16 cellular contexts compared by ENCODE assay signal in the genomic region with DNA sequence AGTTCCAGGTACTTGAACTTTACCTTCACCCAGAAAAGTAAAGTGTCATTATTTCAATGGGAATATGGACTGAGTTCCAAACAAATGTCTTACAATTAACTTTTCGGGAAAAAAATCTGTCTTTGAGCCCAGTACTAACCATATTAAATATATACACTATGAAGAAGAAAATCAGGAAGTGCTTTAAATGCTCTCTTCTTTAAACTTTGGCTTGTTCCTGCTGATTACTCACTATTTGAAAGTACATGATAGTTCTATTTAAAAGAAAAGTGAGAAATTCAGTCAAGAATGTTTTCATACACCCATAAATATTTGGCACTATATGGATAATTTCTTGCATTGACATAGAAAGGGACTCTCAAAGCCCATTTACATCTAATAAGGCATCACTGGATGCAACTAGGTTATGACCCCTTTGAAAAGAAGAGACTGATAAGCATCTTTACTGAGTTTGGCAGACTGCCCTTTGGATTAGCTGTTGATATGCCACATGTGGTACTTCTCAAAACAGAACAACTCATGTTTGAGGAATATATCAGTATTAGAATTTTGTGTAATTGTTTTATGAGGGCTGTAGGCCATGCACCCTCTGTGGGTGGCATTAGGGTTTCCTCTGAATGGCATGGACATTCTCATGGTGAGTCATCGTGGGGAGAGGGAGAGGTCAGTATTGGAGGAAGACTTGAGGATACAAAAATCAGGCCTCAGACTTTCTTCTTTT. TPM values are rescaled to one million over a fixed set of nuclear protein-coding genes. Genes with fewer than 3 reads are reported as not detected.
DNase-seq lines count a peak whose midpoint lies in the region; ATAC-seq and TF ChIP-seq lines count a peak whose summit lies in the region.
"Had no signal": no experiment of that assay in that cellular context is flagged by ENCODE, and none has a peak within 500 bp of the region (broad histone marks: within the 10 kb centered on the region; RNA-seq: fewer than 3 reads in every experiment).

No MANE protein-coding gene starts in this region.

- H3K9me3 Mint-ChIP-seq in activated T-helper 1 cell treated with anti-CD3 and anti-CD28 coated beads, Interleukin-12 subunit alpha, Interleukin-12 subunit beta, Interleukin-2, Interleukin-4 antibody, amounts not matched to agents 30 ng/mL and 10 ng/mL and 1 ng/mL, durations not matched to agents 14 hours and 24 hours and 36 hours: no peaks in the 10 kb centered on the region
- H3K9me3 Mint-ChIP-seq: activated B cell treated with CpG ODN at 0.5 μM for 24 hours; dendritic cell treated with granulocyte-macrophage colony-stimulating factor and Interleukin-4, amounts not matched to agents 40 ng/mL and 50 ng/mL, for 4 days had no signal

- intact Hi-C loops in mammary epithelial cell (cut with micrococcal nuclease): loop anchor here (5.0 kb wide), 1 partner anchor 41 kb away; no protein-coding TSS in a partner anchor
- intact Hi-C loops in activated T-helper 1 cell treated with anti-CD3 and anti-CD28 coated beads, Interleukin-12 subunit alpha, Interleukin-12 subunit beta, Interleukin-2, Interleukin-4 antibody, amounts not matched to agents 30 ng/mL and 10 ng/mL and 1 ng/mL, durations not matched to agents 14 hours and 24 hours and 36 hours (cut with micrococcal nuclease): no loop called here

- H3K4me3 ChIP-seq in mammary epithelial cell (replicated peaks in 1 of 3; ENCODE audit: insufficient read depth in 1 of 3, low read depth in 2 of 3, low read length in 3 of 3): no peak overlapping the region
- no peak overlapping the region for H3K4me3 ChIP-seq in skeletal muscle satellite cell (ENCODE audit: low read length)
- H3K4me3 ChIP-seq: mucosa of descending colon had no signal

- H3K79me2 ChIP-seq in mammary epithelial cell (ENCODE audit: insufficient read depth, low read length): no peaks in the 10 kb centered on the region
- H3K79me2 ChIP-seq: parathyroid adenoma had no signal

- TF ChIP-seq CTCF in mammary epithelial cell (conservative IDR thresholded peaks at IDR 0.05 in 1 of 2, IDR thresholded peaks at IDR 0.05 in 1 of 2; ENCODE audit: extremely low read depth in 1 of 2, insufficient read depth in 1 of 2, low read depth in 1 of 2, low read length in 2 of 2): no peak

- no peak for ATAC-seq in GM19397 (IDR thresholded peaks at IDR 0.05; ENCODE audit: unreplicated experiment)
- ATAC-seq: mucosa of descending colon had no signal

- H4K20me1 ChIP-seq in mammary epithelial cell (ENCODE audit: insufficient read depth, low read length): no peaks in the 10 kb centered on the region

- H3K9me3 ChIP-seq in mammary epithelial cell (replicated peaks; ENCODE audit: insufficient read depth, low read length) (no peaks in the 10 kb centered on the region), skeletal muscle satellite cell (replicated peaks; ENCODE audit: low read length) (no peaks in the 10 kb centered on the region)
- H3K9me3 ChIP-seq: mucosa of descending colon had no signal

- BruUV-seq in mammary epithelial cell (replicated peaks; lab: Mats Ljungman, UMichigan): no TSS peak

- CTCF ChIA-PET in mammary epithelial cell (lab: Charles Lee; ENCODE audit: low non-redundant PET): no interaction called here

- peaks cover 29% of the 10 kb centered on the region for H3K27me3 Mint-ChIP-seq in activated T-helper 1 cell treated with anti-CD3 and anti-CD28 coated beads, Interleukin-12 subunit alpha, Interleukin-12 subunit beta, Interleukin-2, Interleukin-4 antibody, amounts not matched to agents 30 ng/mL and 10 ng/mL and 1 ng/mL, durations not matched to agents 14 hours and 24 hours and 36 hours (ENCODE audit: insufficient read depth)
- H3K27me3 Mint-ChIP-seq: dendritic cell treated with granulocyte-macrophage colony-stimulating factor and Interleukin-4, amounts not matched to agents 40 ng/mL and 50 ng/mL, for 4 days had no signal

- no peaks in the 10 kb centered on the region for H3K36me3 Mint-ChIP-seq in activated T-helper 1 cell treated with anti-CD3 and anti-CD28 coated beads, Interleukin-12 subunit alpha, Interleukin-12 subunit beta, Interleukin-2, Interleukin-4 antibody, amounts not matched to agents 30 ng/mL and 10 ng/mL and 1 ng/mL, durations not matched to agents 14 hours and 24 hours and 36 hours (ENCODE audit: low read depth)

- in situ Hi-C loops in mammary epithelial cell (cut with MboI; ENCODE audit: low sequenced_read_pairs in 2 of 2): no loop called here

- no peak overlapping the region for H3K27ac Mint-ChIP-seq in activated T-helper 1 cell treated with anti-CD3 and anti-CD28 coated beads, Interleukin-12 subunit alpha, Interleukin-12 subunit beta, Interleukin-2, Interleukin-4 antibody, amounts not matched to agents 30 ng/mL and 10 ng/mL and 1 ng/mL, durations not matched to agents 14 hours and 24 hours and 36 hours
- H3K27ac Mint-ChIP-seq: activated B cell treated with CpG ODN at 0.5 μM for 24 hours; dendritic cell treated with granulocyte-macrophage colony-stimulating factor and Interleukin-4, amounts not matched to agents 40 ng/mL and 50 ng/mL, for 4 days had no signal

- no peaks in the 10 kb centered on the region for H3K36me3 ChIP-seq in mammary epithelial cell (ENCODE audit: insufficient read depth, low read length)
- no peaks in the 10 kb centered on the region for H3K36me3 ChIP-seq in skeletal muscle satellite cell (ENCODE audit: insufficient read depth, low read length)

- no peak overlapping the region for H3K27ac ChIP-seq in mammary epithelial cell (ENCODE audit: insufficient read depth, low read depth, low read length)
- H3K27ac ChIP-seq: parathyroid adenoma had no signal

- dilution Hi-C loops in mammary epithelial cell (cut with HindIII; ENCODE audit: low sequenced_read_pairs): no loop called here

- no peak overlapping the region for H3K4me2 ChIP-seq in mammary epithelial cell (ENCODE audit: insufficient read depth, low read depth, low read length)
- H3K4me2 ChIP-seq in skeletal muscle satellite cell (ENCODE audit: low read length): peak overlapping the region; percentile 6

- peak; percentile 4 for DNase-seq in NCI-H2196 (lab: John Stamatoyannopoulos, UW; ENCODE audit: unreplicated experiment)
- DNase-seq in NCI-H2196 treated with DMSO at 0.1 percent for 48 hours (lab: John Stamatoyannopoulos, UW; ENCODE audit: unreplicated experiment): no peak
- DNase-seq in LoVo (ENCODE audit: low spot score): peak; percentile 42
- DNase-seq in mammary epithelial cell: peak; percentile 54
- DNase-seq in effector CD8-positive, alpha-beta T cell (lab: John Stamatoyannopoulos, UW): no peak
- DNase-seq in activated T-helper 1 cell treated with anti-CD3 and anti-CD28 coated beads, Interleukin-12 subunit alpha, Interleukin-12 subunit beta, Interleukin-2, Interleukin-4 antibody, amounts not matched to agents 30 ng/mL and 10 ng/mL and 1 ng/mL, durations not matched to agents 14 hours and 24 hours and 36 hours (ENCODE audit: low spot score): no peak
- DNase-seq: ACHN, activated B cell treated with CpG ODN at 0.5 μM for 24 hours, DMS53, kidney, mucosa of descending colon, NCI-H2029 had no signal

- H3K27me3 ChIP-seq in mammary epithelial cell (ENCODE audit: insufficient read depth, low read length) (no peaks in the 10 kb centered on the region), skeletal muscle satellite cell (ENCODE audit: control insufficient read depth, insufficient read depth, low read length) (peaks cover 5% of the 10 kb centered on the region)

- H2AFZ ChIP-seq in mammary epithelial cell (ENCODE audit: low read depth, low read length): no peak overlapping the region
- H2AFZ ChIP-seq: parathyroid adenoma had no signal

- H3K9ac ChIP-seq in mammary epithelial cell (ENCODE audit: insufficient read depth, low read length) (no peak overlapping the region), skeletal muscle satellite cell (ENCODE audit: low read depth, low read length) (no peak overlapping the region)
- H3K9ac ChIP-seq: parathyroid adenoma had no signal

- H3K4me3 Mint-ChIP-seq in activated T-helper 1 cell treated with anti-CD3 and anti-CD28 coated beads, Interleukin-12 subunit alpha, Interleukin-12 subunit beta, Interleukin-2, Interleukin-4 antibody, amounts not matched to agents 30 ng/mL and 10 ng/mL and 1 ng/mL, durations not matched to agents 14 hours and 24 hours and 36 hours: no peak overlapping the region
- H3K4me3 Mint-ChIP-seq: activated B cell treated with CpG ODN at 0.5 μM for 24 hours; dendritic cell treated with granulocyte-macrophage colony-stimulating factor and Interleukin-4, amounts not matched to agents 40 ng/mL and 50 ng/mL, for 4 days had no signal

- H3K4me1 Mint-ChIP-seq in activated T-helper 1 cell treated with anti-CD3 and anti-CD28 coated beads, Interleukin-12 subunit alpha, Interleukin-12 subunit beta, Interleukin-2, Interleukin-4 antibody, amounts not matched to agents 30 ng/mL and 10 ng/mL and 1 ng/mL, durations not matched to agents 14 hours and 24 hours and 36 hours (ENCODE audit: low read depth): no peaks in the 10 kb centered on the region
- H3K4me1 Mint-ChIP-seq: activated B cell treated with CpG ODN at 0.5 μM for 24 hours had no signal

- 75% methylated on average over 2 of the region's 2 CpGs for WGBS in mammary epithelial cell (ENCODE audit: low coverage, missing lambda C conversion rate)

- peaks cover 16% of the 10 kb centered on the region for H3K4me1 ChIP-seq in mammary epithelial cell (ENCODE audit: insufficient read depth, low read length)
- peaks cover 20% of the 10 kb centered on the region for H3K4me1 ChIP-seq in skeletal muscle satellite cell (ENCODE audit: control insufficient read depth, insufficient read depth, low read length)
- H3K4me1 ChIP-seq: parathyroid adenoma had no signal

RNA-seq across cellular contexts. Expression of gene VWA8, which starts 25.0 kb away (rescaled TPM):
- total RNA-seq in mammary epithelial cell: 10 to 100 TPM; 24.1 to 32.0 TPM
- polyA plus RNA-seq in mammary epithelial cell: 10.1 TPM
- 62.1 TPM for polyA minus RNA-seq in mammary epithelial cell
- 11.1 and 20.5 TPM in 2 replicates for total RNA-seq in skeletal muscle satellite cell (2012; rRNA removed)
- total RNA-seq in activated T-helper 1 cell treated with anti-CD3 and anti-CD28 coated beads, Interleukin-12 subunit alpha, Interleukin-12 subunit beta, Interleukin-2, Interleukin-4 antibody, amounts not matched to agents 30 ng/mL and 10 ng/mL and 1 ng/mL, durations not matched to agents 14 hours and 24 hours and 36 hours: 26.4 and 26.6 TPM in 2 replicates

Comparison
In these comparisons a context has a peak if more than half of its experiments do, and no peak if none do; other contexts are left out.
1. DNase-seq: peak in NCI-H2196 (single experiment), LoVo (single experiment) and mammary epithelial cell (single experiment); none in NCI-H2196 treated with DMSO at 0.1 percent for 48 hours (single experiment), effector CD8-positive, alpha-beta T cell (single experiment) and activated T-helper 1 cell treated with anti-CD3 and anti-CD28 coated beads, Interleukin-12 subunit alpha, Interleukin-12 subunit beta, Interleukin-2, Interleukin-4 antibody, amounts not matched to agents 30 ng/mL and 10 ng/mL and 1 ng/mL, durations not matched to agents 14 hours and 24 hours and 36 hours (single experiment).